9 cellular contexts compared by ENCODE assay signal in the genomic region with DNA sequence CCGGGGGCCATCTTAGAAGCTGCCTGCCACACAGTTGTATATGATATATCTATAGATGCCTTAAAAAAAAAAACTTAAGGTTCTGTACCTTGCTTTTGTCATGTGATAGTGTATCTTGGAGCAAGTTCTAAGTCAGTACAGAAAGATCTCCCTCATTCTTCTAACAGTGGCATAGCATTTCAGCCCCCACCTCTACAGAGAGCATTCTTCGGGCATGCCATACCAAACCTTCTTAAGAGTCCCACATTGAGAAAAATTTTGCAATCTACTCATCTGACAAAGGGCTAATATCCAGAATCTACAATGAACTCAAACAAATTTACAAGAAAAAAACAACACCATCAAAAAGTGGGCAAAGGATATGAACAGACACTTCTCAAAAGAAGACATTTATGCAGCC. TPM values are rescaled to one million over a fixed set of nuclear protein-coding genes. Genes with fewer than 3 reads are reported as not detected.
"Had no signal": no experiment of that assay in that cellular context is flagged by ENCODE, and none has a peak within 500 bp of the region (broad histone marks: within the 10 kb centered on the region; RNA-seq: fewer than 3 reads in every experiment).

No MANE protein-coding gene starts in this region.

RNA-seq across cellular contexts. Expression of gene PAQR9, which starts 24.7 kb away (rescaled TPM):
- total RNA-seq: dermis microvascular lymphatic vessel endothelial cell, esophagus mucosa, fibroblast of lung, left lung, lower lobe of right lung, pulmonary artery endothelial cell, upper lobe of left lung had no signal
- polyA plus RNA-seq: fibroblast of lung, immature natural killer cell, keratinocyte had no signal
